ENCODE assay signal across 1 cellular context in the genomic region with DNA sequence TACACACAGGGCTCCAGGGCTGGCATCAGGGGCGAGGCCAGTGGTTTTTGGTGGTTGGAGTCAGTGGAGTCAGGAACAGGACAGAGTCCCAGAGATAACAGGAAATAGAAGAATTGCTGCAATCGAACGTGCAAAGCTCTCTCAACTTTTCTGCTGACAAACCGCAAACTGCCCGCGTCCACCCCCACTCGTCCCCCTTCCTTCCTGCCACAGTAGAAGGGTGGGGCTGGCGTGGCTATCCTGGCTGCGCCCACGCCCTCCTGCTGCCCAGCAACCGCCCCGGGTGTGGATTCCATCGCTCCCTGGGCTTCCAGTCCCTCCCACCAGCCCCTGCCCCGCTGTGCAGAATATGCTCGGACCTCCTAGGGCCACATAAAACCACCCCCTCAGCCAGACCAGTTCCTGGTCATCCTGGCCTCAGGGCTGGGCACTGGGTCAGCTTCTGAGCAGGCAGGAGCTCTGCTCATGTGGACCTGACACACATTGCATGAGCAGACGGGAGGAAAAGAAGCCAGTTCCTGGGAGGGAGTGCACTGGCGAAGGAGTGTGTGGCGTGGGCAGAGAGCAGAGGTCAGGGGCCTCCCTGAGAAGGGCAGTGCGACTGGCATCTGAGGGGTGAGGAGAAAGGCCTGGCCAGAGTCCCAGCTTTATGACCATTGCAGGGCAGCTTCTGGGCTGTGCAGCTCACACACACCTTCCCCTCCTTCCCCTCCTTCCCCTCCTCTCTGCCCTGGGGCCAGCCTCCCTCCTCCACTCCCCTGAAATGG.
TF ChIP-seq lines count a peak whose summit lies in the region.

No MANE protein-coding gene starts in this region.

TF ChIP-seq in WTC11, 78 proteins besides CTCF, POLR2A, EP300 and RAD21 (continued from another document):
- TF ChIP-seq, protein P1, sequence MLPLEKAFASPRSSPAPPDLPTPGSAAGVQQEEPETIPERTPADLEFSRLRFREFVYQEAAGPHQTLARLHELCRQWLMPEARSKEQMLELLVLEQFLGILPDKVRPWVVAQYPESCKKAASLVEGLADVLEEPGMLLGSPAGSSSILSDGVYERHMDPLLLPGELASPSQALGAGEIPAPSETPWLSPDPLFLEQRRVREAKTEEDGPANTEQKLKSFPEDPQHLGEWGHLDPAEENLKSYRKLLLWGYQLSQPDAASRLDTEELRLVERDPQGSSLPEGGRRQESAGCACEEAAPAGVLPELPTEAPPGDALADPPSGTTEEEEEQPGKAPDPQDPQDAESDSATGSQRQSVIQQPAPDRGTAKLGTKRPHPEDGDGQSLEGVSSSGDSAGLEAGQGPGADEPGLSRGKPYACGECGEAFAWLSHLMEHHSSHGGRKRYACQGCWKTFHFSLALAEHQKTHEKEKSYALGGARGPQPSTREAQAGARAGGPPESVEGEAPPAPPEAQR (CRISPR knock-in tag; IDR thresholded peaks at IDR 0.05) = no peak
- TF ChIP-seq ZBTB21 (CRISPR knock-in tag; IDR thresholded peaks at IDR 0.05; ENCODE audit: borderline replicate concordance) (no peak), TP53 (CRISPR knock-in tag; IDR thresholded peaks at IDR 0.05) (no peak)
